1 cellular context compared by ENCODE assay signal in the genomic region with DNA sequence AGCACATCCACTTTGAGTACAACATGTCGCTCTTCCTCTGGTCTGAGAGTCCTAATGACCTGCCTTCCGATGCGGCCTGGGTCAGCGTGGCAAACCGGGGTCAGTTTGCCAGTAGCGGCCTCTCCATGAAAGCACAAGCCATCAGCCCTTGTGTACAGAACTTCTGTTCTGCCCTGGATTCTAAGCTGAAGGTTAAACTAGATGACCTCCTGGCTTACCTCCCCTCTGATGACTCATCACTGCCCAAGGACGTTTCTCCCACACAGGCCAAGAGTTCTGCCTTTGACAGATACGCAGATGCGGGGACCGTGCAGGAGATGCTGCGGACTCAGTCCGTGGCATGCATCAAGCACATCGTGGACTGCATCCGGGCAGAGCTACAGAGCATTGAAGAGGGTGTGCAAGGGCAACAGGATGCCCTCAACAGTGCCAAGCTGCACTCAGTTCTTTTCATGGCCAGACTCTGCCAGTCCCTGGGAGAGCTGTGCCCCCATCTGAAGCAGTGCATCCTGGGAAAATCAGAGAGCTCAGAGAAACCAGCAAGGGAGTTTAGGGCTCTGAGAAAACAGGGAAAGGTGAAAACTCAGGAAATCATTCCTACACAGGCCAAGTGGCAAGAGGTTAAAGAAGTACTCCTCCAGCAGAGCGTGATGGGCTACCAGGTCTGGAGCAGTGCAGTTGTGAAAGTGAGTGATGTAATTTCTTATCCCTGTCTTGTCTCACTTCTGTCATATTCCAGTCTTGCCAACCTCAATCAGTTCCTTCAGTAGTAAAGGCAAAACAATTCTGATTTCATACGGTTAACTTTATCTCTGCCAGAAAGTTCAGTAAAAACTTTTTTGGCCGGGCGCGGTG.
TF ChIP-seq lines count a peak whose summit lies in the region.

No MANE protein-coding gene starts in this region.

TF ChIP-seq in HepG2, 621 proteins besides CTCF, POLR2A, EP300 and RAD21 (continued from another document and continues in another):
- TF ChIP-seq, protein P1, sequence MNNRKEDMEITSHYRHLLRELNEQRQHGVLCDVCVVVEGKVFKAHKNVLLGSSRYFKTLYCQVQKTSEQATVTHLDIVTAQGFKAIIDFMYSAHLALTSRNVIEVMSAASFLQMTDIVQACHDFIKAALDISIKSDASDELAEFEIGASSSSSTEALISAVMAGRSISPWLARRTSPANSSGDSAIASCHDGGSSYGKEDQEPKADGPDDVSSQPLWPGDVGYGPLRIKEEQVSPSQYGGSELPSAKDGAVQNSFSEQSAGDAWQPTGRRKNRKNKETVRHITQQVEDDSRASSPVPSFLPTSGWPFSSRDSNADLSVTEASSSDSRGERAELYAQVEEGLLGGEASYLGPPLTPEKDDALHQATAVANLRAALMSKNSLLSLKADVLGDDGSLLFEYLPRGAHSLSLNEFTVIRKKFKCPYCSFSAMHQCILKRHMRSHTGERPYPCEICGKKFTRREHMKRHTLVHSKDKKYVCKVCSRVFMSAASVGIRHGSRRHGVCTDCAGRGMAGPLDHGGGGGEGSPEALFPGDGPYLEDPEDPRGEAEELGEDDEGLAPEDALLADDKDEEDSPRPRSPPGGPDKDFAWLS (CRISPR knock-in tag; IDR thresholded peaks at IDR 0.05; ENCODE audit: borderline replicate concordance), result no peak; the same call in 1 of the 2 replicates
- TF ChIP-seq SPEN (CRISPR knock-in tag; IDR thresholded peaks at IDR 0.05; ENCODE audit: low read depth) (peak; percentile 95), NFATC3 (CRISPR knock-in tag; IDR thresholded peaks at IDR 0.05) (0 out of 2 replicates have a peak, but pooled peaks have one; percentile 12), ZBTB38 (CRISPR knock-in tag; IDR thresholded peaks at IDR 0.05) (peak; percentile 97), SOX6 (IDR thresholded peaks at IDR 0.05) (no peak), SOX6 (CRISPR knock-in tag; IDR thresholded peaks at IDR 0.05) (peak; percentile 94), YEATS4 (CRISPR knock-in tag; IDR thresholded peaks at IDR 0.05; ENCODE audit: borderline replicate concordance) (peak; percentile 67), ETV6 (CRISPR knock-in tag; conservative IDR thresholded peaks at IDR 0.05) (no peak), HDAC2 (CRISPR knock-in tag; IDR thresholded peaks at IDR 0.05) (peak; percentile 99), ZBTB42 (CRISPR knock-in tag; IDR thresholded peaks at IDR 0.05) (no peak), SALL1 (CRISPR knock-in tag; IDR thresholded peaks at IDR 0.05) (peak; percentile 99), ZNF788 (CRISPR knock-in tag; IDR thresholded peaks at IDR 0.05; ENCODE audit: borderline replicate concordance) (peak; percentile 95; the same call in 1 of the 2 replicates), ZNF180 (CRISPR knock-in tag; IDR thresholded peaks at IDR 0.05; ENCODE audit: borderline replicate concordance, low read depth) (0 out of 2 replicates have a peak, but pooled peaks have one; percentile 50), NFRKB (IDR thresholded peaks at IDR 0.05) (no peak), ATAD3A (CRISPR knock-in tag; IDR thresholded peaks at IDR 0.05) (no peak), SP2 (CRISPR knock-in tag; IDR thresholded peaks at IDR 0.05) (no peak), ZNF879 (CRISPR knock-in tag; IDR thresholded peaks at IDR 0.05) (no peak), FOXC1 (CRISPR knock-in tag; IDR thresholded peaks at IDR 0.05; ENCODE audit: borderline replicate concordance) (peak; percentile 81; the same call in 1 of the 2 replicates), ARNT2 (CRISPR knock-in tag; IDR thresholded peaks at IDR 0.05; ENCODE audit: low read depth) (peak; percentile 63; the same call in 1 of the 2 replicates), NCOA5 (CRISPR knock-in tag; IDR thresholded peaks at IDR 0.05) (no peak), ZFP62 (CRISPR knock-in tag; IDR thresholded peaks at IDR 0.05) (no peak), ZNF567 (CRISPR knock-in tag; IDR thresholded peaks at IDR 0.05; ENCODE audit: borderline replicate concordance) (no peak), REL (CRISPR knock-in tag; conservative IDR thresholded peaks at IDR 0.05) (no peak), SIX1 (CRISPR knock-in tag; IDR thresholded peaks at IDR 0.05; ENCODE audit: borderline replicate concordance) (peak; percentile 76; the same call in 1 of the 2 replicates), SIN3B (IDR thresholded peaks at IDR 0.05; ENCODE audit: low read length) (0 out of 2 replicates have a peak, but pooled peaks have one; percentile 28), YY1 (IDR thresholded peaks at IDR 0.05; ENCODE audit: insufficient read depth, insufficient replicate concordance, low read depth, low read length) (peak; percentile 54), ZKSCAN8 (CRISPR knock-in tag; IDR thresholded peaks at IDR 0.05; ENCODE audit: borderline replicate concordance) (peak; percentile 92), TAF1 (CRISPR knock-in tag; IDR thresholded peaks at IDR 0.05) (no peak), MYNN (CRISPR knock-in tag; IDR thresholded peaks at IDR 0.05; ENCODE audit: low read depth) (peak; percentile 72; the same call in 1 of the 2 replicates), SP4 (CRISPR knock-in tag; IDR thresholded peaks at IDR 0.05) (peak; percentile 76; the same call in 1 of the 2 replicates), ATM (IDR thresholded peaks at IDR 0.05; ENCODE audit: borderline replicate concordance) (no peak), CBX1 (IDR thresholded peaks at IDR 0.05; ENCODE audit: low read depth) (peak; percentile 80), SKI (IDR thresholded peaks at IDR 0.05; ENCODE audit: partially characterized antibody) (peak; percentile 75), MAF1 (CRISPR knock-in tag; IDR thresholded peaks at IDR 0.05; ENCODE audit: borderline replicate concordance) (no peak), SIN3A (IDR thresholded peaks at IDR 0.05; ENCODE audit: borderline replicate concordance, low read depth, low read length) (0 out of 2 replicates have a peak, but pooled peaks have one; percentile 26), GZF1 (CRISPR knock-in tag; IDR thresholded peaks at IDR 0.05) (peak; percentile 24; the same call in 1 of the 2 replicates), ZNF674 (CRISPR knock-in tag; IDR thresholded peaks at IDR 0.05; ENCODE audit: low read depth) (no peak)
- TF ChIP-seq, protein P2, sequence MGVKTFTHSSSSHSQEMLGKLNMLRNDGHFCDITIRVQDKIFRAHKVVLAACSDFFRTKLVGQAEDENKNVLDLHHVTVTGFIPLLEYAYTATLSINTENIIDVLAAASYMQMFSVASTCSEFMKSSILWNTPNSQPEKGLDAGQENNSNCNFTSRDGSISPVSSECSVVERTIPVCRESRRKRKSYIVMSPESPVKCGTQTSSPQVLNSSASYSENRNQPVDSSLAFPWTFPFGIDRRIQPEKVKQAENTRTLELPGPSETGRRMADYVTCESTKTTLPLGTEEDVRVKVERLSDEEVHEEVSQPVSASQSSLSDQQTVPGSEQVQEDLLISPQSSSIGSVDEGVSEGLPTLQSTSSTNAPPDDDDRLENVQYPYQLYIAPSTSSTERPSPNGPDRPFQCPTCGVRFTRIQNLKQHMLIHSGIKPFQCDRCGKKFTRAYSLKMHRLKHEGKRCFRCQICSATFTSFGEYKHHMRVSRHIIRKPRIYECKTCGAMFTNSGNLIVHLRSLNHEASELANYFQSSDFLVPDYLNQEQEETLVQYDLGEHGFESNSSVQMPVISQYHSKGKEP (CRISPR knock-in tag; IDR thresholded peaks at IDR 0.05), result no peak; the same call in 1 of the 2 replicates
- TF ChIP-seq, protein P3, sequence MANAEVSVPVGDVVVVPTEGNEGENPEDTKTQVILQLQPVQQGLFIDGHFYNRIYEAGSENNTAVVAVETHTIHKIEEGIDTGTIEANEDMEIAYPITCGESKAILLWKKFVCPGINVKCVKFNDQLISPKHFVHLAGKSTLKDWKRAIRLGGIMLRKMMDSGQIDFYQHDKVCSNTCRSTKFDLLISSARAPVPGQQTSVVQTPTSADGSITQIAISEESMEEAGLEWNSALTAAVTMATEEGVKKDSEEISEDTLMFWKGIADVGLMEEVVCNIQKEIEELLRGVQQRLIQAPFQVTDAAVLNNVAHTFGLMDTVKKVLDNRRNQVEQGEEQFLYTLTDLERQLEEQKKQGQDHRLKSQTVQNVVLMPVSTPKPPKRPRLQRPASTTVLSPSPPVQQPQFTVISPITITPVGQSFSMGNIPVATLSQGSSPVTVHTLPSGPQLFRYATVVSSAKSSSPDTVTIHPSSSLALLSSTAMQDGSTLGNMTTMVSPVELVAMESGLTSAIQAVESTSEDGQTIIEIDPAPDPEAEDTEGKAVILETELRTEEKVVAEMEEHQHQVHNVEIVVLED (CRISPR knock-in tag; IDR thresholded peaks at IDR 0.05; ENCODE audit: borderline replicate concordance), result peak; percentile 77
- TF ChIP-seq, protein P4, sequence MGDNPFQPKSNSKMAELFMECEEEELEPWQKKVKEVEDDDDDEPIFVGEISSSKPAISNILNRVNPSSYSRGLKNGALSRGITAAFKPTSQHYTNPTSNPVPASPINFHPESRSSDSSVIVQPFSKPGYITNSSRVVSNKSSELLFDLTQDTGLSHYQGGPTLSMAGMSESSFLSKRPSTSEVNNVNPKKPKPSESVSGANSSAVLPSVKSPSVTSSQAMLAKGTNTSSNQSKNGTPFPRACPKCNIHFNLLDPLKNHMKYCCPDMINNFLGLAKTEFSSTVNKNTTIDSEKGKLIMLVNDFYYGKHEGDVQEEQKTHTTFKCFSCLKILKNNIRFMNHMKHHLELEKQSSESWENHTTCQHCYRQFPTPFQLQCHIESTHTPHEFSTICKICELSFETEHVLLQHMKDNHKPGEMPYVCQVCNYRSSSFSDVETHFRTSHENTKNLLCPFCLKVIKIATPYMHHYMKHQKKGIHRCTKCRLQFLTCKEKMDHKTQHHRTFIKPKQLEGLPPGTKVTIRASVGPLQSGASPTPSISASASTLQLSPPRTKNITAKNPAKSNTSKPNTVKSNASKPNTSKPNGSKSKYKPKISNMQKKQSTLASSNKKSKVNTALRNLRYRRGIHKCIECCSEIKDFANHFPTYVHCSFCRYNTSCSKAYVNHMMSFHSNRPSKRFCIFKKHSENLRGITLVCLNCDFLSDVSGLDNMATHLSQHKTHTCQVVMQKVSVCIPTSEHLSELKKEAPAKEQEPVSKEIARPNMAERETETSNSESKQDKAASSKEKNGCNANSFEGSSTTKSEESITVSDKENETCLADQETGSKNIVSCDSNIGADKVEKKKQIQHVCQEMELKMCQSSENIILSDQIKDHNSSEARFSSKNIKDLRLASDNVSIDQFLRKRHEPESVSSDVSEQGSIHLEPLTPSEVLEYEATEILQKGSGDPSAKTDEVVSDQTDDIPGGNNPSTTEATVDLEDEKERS (CRISPR knock-in tag; IDR thresholded peaks at IDR 0.05), result peak; percentile 94
- TF ChIP-seq, protein P5, sequence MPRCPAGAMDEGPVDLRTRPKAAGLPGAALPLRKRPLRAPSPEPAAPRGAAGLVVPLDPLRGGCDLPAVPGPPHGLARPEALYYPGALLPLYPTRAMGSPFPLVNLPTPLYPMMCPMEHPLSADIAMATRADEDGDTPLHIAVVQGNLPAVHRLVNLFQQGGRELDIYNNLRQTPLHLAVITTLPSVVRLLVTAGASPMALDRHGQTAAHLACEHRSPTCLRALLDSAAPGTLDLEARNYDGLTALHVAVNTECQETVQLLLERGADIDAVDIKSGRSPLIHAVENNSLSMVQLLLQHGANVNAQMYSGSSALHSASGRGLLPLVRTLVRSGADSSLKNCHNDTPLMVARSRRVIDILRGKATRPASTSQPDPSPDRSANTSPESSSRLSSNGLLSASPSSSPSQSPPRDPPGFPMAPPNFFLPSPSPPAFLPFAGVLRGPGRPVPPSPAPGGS (CRISPR knock-in tag; IDR thresholded peaks at IDR 0.05), result peak; percentile 88
- TF ChIP-seq, protein P6, sequence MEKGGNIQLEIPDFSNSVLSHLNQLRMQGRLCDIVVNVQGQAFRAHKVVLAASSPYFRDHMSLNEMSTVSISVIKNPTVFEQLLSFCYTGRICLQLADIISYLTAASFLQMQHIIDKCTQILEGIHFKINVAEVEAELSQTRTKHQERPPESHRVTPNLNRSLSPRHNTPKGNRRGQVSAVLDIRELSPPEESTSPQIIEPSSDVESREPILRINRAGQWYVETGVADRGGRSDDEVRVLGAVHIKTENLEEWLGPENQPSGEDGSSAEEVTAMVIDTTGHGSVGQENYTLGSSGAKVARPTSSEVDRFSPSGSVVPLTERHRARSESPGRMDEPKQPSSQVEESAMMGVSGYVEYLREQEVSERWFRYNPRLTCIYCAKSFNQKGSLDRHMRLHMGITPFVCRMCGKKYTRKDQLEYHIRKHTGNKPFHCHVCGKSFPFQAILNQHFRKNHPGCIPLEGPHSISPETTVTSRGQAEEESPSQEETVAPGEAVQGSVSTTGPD (CRISPR knock-in tag; IDR thresholded peaks at IDR 0.05), result peak; percentile 97
- TF ChIP-seq, protein P7, sequence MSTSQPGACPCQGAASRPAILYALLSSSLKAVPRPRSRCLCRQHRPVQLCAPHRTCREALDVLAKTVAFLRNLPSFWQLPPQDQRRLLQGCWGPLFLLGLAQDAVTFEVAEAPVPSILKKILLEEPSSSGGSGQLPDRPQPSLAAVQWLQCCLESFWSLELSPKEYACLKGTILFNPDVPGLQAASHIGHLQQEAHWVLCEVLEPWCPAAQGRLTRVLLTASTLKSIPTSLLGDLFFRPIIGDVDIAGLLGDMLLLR (CRISPR knock-in tag; IDR thresholded peaks at IDR 0.05), result no peak; the same call in 1 of the 2 replicates
- TF ChIP-seq, protein P8, sequence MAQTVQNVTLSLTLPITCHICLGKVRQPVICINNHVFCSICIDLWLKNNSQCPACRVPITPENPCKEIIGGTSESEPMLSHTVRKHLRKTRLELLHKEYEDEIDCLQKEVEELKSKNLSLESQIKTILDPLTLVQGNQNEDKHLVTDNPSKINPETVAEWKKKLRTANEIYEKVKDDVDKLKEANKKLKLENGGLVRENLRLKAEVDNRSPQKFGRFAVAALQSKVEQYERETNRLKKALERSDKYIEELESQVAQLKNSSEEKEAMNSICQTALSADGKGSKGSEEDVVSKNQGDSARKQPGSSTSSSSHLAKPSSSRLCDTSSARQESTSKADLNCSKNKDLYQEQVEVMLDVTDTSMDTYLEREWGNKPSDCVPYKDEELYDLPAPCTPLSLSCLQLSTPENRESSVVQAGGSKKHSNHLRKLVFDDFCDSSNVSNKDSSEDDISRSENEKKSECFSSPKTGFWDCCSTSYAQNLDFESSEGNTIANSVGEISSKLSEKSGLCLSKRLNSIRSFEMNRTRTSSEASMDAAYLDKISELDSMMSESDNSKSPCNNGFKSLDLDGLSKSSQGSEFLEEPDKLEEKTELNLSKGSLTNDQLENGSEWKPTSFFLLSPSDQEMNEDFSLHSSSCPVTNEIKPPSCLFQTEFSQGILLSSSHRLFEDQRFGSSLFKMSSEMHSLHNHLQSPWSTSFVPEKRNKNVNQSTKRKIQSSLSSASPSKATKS (CRISPR knock-in tag; IDR thresholded peaks at IDR 0.05), result no peak
- TF ChIP-seq, protein P9, sequence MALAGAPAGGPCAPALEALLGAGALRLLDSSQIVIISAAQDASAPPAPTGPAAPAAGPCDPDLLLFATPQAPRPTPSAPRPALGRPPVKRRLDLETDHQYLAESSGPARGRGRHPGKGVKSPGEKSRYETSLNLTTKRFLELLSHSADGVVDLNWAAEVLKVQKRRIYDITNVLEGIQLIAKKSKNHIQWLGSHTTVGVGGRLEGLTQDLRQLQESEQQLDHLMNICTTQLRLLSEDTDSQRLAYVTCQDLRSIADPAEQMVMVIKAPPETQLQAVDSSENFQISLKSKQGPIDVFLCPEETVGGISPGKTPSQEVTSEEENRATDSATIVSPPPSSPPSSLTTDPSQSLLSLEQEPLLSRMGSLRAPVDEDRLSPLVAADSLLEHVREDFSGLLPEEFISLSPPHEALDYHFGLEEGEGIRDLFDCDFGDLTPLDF (CRISPR knock-in tag; IDR thresholded peaks at IDR 0.05), result no peak; the same call in 1 of the 2 replicates
